28 cellular contexts compared by ENCODE assay signal in genomic region chr7:34844401-34844800, GRCh38.
"Had no signal": no experiment of that assay in that cellular context is flagged by ENCODE, and none has a peak within 500 bp of the region (broad histone marks: within the 10 kb centered on the region; RNA-seq: fewer than 3 reads in every experiment).

No MANE protein-coding gene starts in this region.

- H3K9me3 ChIP-seq: colonic mucosa, gastroesophageal sphincter, left lung, neutrophil, pancreas, prostate gland, right atrium auricular region, suprapubic skin, transverse colon, upper lobe of right lung, uterus had no signal

- H3K27ac Mint-ChIP-seq: dendritic cell treated with granulocyte-macrophage colony-stimulating factor and Interleukin-4, amounts not matched to agents 40 ng/mL and 50 ng/mL, for 4 days; endodermal cell; natural killer cell; stimulated activated naive B cell treated with anti-CD40 and anti-IgM and Interleukin-4, amounts not matched to agents 10 μg/mL and 1 μg/mL and 100 μg/mL, for 72 hours; stimulated activated naive CD8-positive, alpha-beta T cell treated with anti-CD3 and anti-CD28 coated beads, Interleukin-15, Interleukin-2, amounts not matched to agents 100 ng/mL and 50 ng/mL, for 24 hours had no signal

- ATAC-seq: esophagus mucosa; foreskin keratinocyte; gastroesophageal sphincter; heart right ventricle; left cardiac atrium; left lung; natural killer cell; pancreas; sciatic nerve; stimulated activated naive B cell treated with anti-CD40 and anti-IgM and Interleukin-4, amounts not matched to agents 10 μg/mL and 1 μg/mL and 100 μg/mL, for 72 hours; upper lobe of right lung had no signal

- H3K4me3 Mint-ChIP-seq: dendritic cell treated with granulocyte-macrophage colony-stimulating factor and Interleukin-4, amounts not matched to agents 40 ng/mL and 50 ng/mL, for 4 days; endodermal cell; natural killer cell; stimulated activated naive B cell treated with anti-CD40 and anti-IgM and Interleukin-4, amounts not matched to agents 10 μg/mL and 1 μg/mL and 100 μg/mL, for 72 hours; stimulated activated naive CD8-positive, alpha-beta T cell treated with anti-CD3 and anti-CD28 coated beads, Interleukin-15, Interleukin-2, amounts not matched to agents 100 ng/mL and 50 ng/mL, for 24 hours had no signal

- H3K27me3 Mint-ChIP-seq: dendritic cell treated with granulocyte-macrophage colony-stimulating factor and Interleukin-4, amounts not matched to agents 40 ng/mL and 50 ng/mL, for 4 days had no signal

- H3K4me3 ChIP-seq: colonic mucosa, gastroesophageal sphincter, heart right ventricle, left lung, pancreas, prostate gland, right atrium auricular region, suprapubic skin, transverse colon, upper lobe of right lung, uterus had no signal

- H3K36me3 ChIP-seq: colonic mucosa, gastroesophageal sphincter, heart right ventricle, left lung, neutrophil, pancreas, prostate gland, right atrium auricular region, suprapubic skin, transverse colon, upper lobe of right lung, uterus had no signal

- H3K4me1 Mint-ChIP-seq: natural killer cell; stimulated activated naive B cell treated with anti-CD40 and anti-IgM and Interleukin-4, amounts not matched to agents 10 μg/mL and 1 μg/mL and 100 μg/mL, for 72 hours had no signal

- H3K9me3 Mint-ChIP-seq: stimulated activated naive CD8-positive, alpha-beta T cell treated with anti-CD3 and anti-CD28 coated beads, Interleukin-15, Interleukin-2, amounts not matched to agents 100 ng/mL and 50 ng/mL, for 24 hours had no signal

- H3K4me1 ChIP-seq: colonic mucosa, heart right ventricle, left lung, pancreas, prostate gland, right atrium auricular region, suprapubic skin, transverse colon, upper lobe of right lung, uterus had no signal

- H3K27ac ChIP-seq: colonic mucosa, epithelial cell of prostate, foreskin keratinocyte, gastroesophageal sphincter, heart right ventricle, left lung, neutrophil, pancreas, prostate gland, right atrium auricular region, suprapubic skin, transverse colon, upper lobe of right lung, uterus had no signal

- DNase-seq: colonic mucosa; effector CD8-positive, alpha-beta T cell; foreskin keratinocyte; heart right ventricle; hippocampal formation; left cardiac atrium; left lung; mesenchymal stem cell; midbrain; natural killer cell; pancreas; stimulated activated CD4-positive, alpha-beta T cell treated with anti-CD3 and anti-CD28 coated beads, Interleukin-2, amount 100 ng/mL, for 24 hours; stimulated activated CD4-positive, alpha-beta T cell treated with anti-CD3 and anti-CD28 coated beads, Interleukin-4, amount 100 ng/mL, for 24 hours; stimulated activated naive B cell treated with anti-CD40 and anti-IgM and Interleukin-4, amounts not matched to agents 10 μg/mL and 1 μg/mL and 100 μg/mL, for 72 hours; transverse colon; upper lobe of right lung; uterus had no signal

- H3K36me3 Mint-ChIP-seq: natural killer cell; stimulated activated naive B cell treated with anti-CD40 and anti-IgM and Interleukin-4, amounts not matched to agents 10 μg/mL and 1 μg/mL and 100 μg/mL, for 72 hours had no signal

- H3K27me3 ChIP-seq: colonic mucosa, foreskin keratinocyte, gastroesophageal sphincter, left lung, neutrophil, pancreas, right atrium auricular region, suprapubic skin, transverse colon, upper lobe of right lung, uterus had no signal
